In genomic region chr21:20875741-20876140, GRCh38 we compare ENCODE assay signal across 17 cellular contexts.
DNase-seq lines count a peak whose midpoint lies in the region; TF ChIP-seq lines count a peak whose summit lies in the region.
"Had no signal": no experiment of that assay in that cellular context is flagged by ENCODE, and none has a peak within 500 bp of the region (broad histone marks: within the 10 kb centered on the region; RNA-seq: fewer than 3 reads in every experiment).

No MANE protein-coding gene starts in this region.

- H3K36me3 Mint-ChIP-seq in osteocyte (ENCODE audit: unreplicated experiment), result no peaks in the 10 kb centered on the region
- H3K36me3 Mint-ChIP-seq: activated CD8-positive, alpha-beta memory T cell treated with anti-CD3 and anti-CD28 coated beads, Interleukin-2, amount 10 ng/mL, durations not matched to agents 7 days and 5 days; CD8-positive, alpha-beta memory T cell had no signal

- intact Hi-C loops in spleen (cut with DNase I; ENCODE audit: low total_unique reads), result no loop called here

- H3K36me3 ChIP-seq in brain microvascular endothelial cell (replicated peaks) (no peaks in the 10 kb centered on the region), spleen (no peaks in the 10 kb centered on the region)
- H3K36me3 ChIP-seq: WERI-Rb-1 had no signal

- H3K4me3 ChIP-seq in brain microvascular endothelial cell (ENCODE audit: low read depth, low read length) (no peak overlapping the region), spleen (no peak overlapping the region)

- H3K9me3 Mint-ChIP-seq in osteocyte (ENCODE audit: unreplicated experiment), result no peaks in the 10 kb centered on the region

- H3K27ac ChIP-seq in brain microvascular endothelial cell (no peak overlapping the region), spleen (no peak overlapping the region)
- H3K27ac ChIP-seq: foreskin keratinocyte, WERI-Rb-1 had no signal

- no peak overlapping the region for H3K27ac Mint-ChIP-seq in osteocyte (ENCODE audit: unreplicated experiment)
- H3K27ac Mint-ChIP-seq: activated CD8-positive, alpha-beta memory T cell treated with anti-CD3 and anti-CD28 coated beads, Interleukin-2, amount 10 ng/mL, durations not matched to agents 7 days and 5 days; CD8-positive, alpha-beta memory T cell had no signal

- peaks cover 8% of the 10 kb centered on the region for H3K4me1 Mint-ChIP-seq in osteocyte (ENCODE audit: unreplicated experiment)
- H3K4me1 Mint-ChIP-seq: activated CD8-positive, alpha-beta memory T cell treated with anti-CD3 and anti-CD28 coated beads, Interleukin-2, amount 10 ng/mL, durations not matched to agents 7 days and 5 days; CD8-positive, alpha-beta memory T cell had no signal

- in situ Hi-C loops in brain microvascular endothelial cell (cut with HindIII; ENCODE audit: low pct_ligation_motif_present, low sequenced_read_pairs), result no loop called here

- no peaks in the 10 kb centered on the region for H3K27me3 Mint-ChIP-seq in osteocyte (ENCODE audit: unreplicated experiment)
- H3K27me3 Mint-ChIP-seq: activated CD8-positive, alpha-beta memory T cell treated with anti-CD3 and anti-CD28 coated beads, Interleukin-2, amount 10 ng/mL, durations not matched to agents 7 days and 5 days; CD8-positive, alpha-beta memory T cell had no signal

- no peak overlapping the region for H3K4me3 Mint-ChIP-seq in osteocyte (ENCODE audit: unreplicated experiment)
- H3K4me3 Mint-ChIP-seq: activated CD8-positive, alpha-beta memory T cell treated with anti-CD3 and anti-CD28 coated beads, Interleukin-2, amount 10 ng/mL, durations not matched to agents 7 days and 5 days; CD8-positive, alpha-beta memory T cell had no signal

- no peaks in the 10 kb centered on the region for H3K9me3 ChIP-seq in spleen

- peak; percentile 41 for TF ChIP-seq CTCF in brain microvascular endothelial cell (IDR thresholded peaks at IDR 0.05; ENCODE audit: low read depth, low read length, missing control alignments)
- peak; percentile 63 for TF ChIP-seq CTCF in osteocyte (IDR thresholded peaks at IDR 0.05)
- no peak for TF ChIP-seq CTCF in spleen (IDR thresholded peaks at IDR 0.05 in 8 of 11, conservative IDR thresholded peaks at IDR 0.05 in 3 of 11)

- H3K27me3 ChIP-seq in brain microvascular endothelial cell (replicated peaks) (no peaks in the 10 kb centered on the region), spleen (replicated peaks in 1 of 7) (no peaks in the 10 kb centered on the region)
- H3K27me3 ChIP-seq: foreskin keratinocyte had no signal

- TF ChIP-seq POLR2A in spleen (IDR thresholded peaks at IDR 0.05), result no peak

- peak; percentile 40 for DNase-seq in NCI-H2029 treated with DMSO at 0.1 percent for 48 hours (lab: John Stamatoyannopoulos, UW)
- DNase-seq in NCI-H2029 (lab: John Stamatoyannopoulos, UW), result no peak
- DNase-seq in NCI-H446 treated with DMSO at 0.1 percent for 48 hours (lab: John Stamatoyannopoulos, UW), result peak; percentile 43
- DNase-seq in brain microvascular endothelial cell, result no peak
- no peak for DNase-seq in osteocyte (ENCODE audit: extremely low spot score, unreplicated experiment)
- no peak for DNase-seq in foreskin melanocyte
- DNase-seq in spleen, result no peak
- no peak for DNase-seq in NCI-H1930 (lab: John Stamatoyannopoulos, UW)
- DNase-seq: activated CD8-positive, alpha-beta memory T cell treated with anti-CD3 and anti-CD28 coated beads, Interleukin-2, amount 10 ng/mL, durations not matched to agents 7 days and 5 days; activated naive CD4-positive, alpha-beta T cell; CD8-positive, alpha-beta memory T cell; foreskin keratinocyte; GOT3; IMR-90; NCI-H1436 treated with DMSO at 0.1 percent for 48 hours; posterior cingulate gyrus; WERI-Rb-1 had no signal

- H3K4me1 ChIP-seq in spleen, result no peaks in the 10 kb centered on the region
- H3K4me1 ChIP-seq: foreskin keratinocyte had no signal

Comparison
In these comparisons a context has a peak if more than half of its experiments do, and no peak if none do; other contexts are left out.
1. DNase-seq: peak in NCI-H2029 treated with DMSO at 0.1 percent for 48 hours (single experiment) and NCI-H446 treated with DMSO at 0.1 percent for 48 hours (single experiment); none in NCI-H2029 (single experiment), brain microvascular endothelial cell (single experiment), osteocyte (single experiment), foreskin melanocyte (single experiment), spleen (single experiment) and NCI-H1930 (0 of 2).
2. CTCF ChIP-seq: peak in brain microvascular endothelial cell (single experiment) and osteocyte (single experiment); none in spleen (0 of 11).